8 cellular contexts compared by ENCODE assay signal in the genomic region with DNA sequence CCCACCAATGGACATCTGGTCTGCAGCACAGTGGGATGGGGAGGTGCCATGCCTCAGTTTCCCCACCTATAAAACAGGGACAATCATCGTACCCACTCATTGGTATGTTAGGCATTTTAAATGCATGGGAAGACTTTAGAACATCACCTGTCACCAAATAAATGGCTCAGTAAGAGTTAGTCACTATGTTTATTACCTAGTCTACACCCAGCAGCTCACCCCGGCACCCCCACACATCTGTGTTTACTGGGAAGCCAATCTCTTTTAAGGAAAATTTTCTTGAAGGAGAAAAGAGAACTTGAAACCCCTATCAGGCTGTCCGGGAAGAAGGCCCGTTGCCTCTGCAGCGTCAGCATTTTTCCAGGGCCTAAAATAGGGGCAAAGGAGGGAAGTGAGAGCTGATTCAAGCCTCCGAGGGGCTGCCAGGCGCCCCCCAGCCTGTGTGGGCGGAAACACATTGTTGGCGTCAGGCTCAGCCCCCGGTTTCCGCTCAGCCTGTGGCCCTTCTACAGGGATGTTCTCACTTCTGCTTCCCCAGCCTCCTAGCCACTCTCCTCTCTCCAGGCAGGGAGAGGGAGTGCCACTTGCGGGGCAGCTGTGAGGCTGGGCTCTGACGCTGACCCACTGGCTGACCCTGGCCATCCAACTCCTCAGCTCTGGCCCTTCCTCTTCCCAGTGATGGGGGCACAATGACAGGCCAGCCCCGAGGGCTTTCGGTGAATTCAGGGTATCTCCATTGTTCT. TPM values are rescaled to one million over a fixed set of nuclear protein-coding genes. Genes with fewer than 3 reads are reported as not detected.
DNase-seq lines count a peak whose midpoint lies in the region; ATAC-seq and TF ChIP-seq lines count a peak whose summit lies in the region.

No MANE protein-coding gene starts in this region.

- H3K9me3 ChIP-seq in OCI-LY7 (ENCODE audit: low read length) = no peaks in the 10 kb centered on the region
- H3K9me3 ChIP-seq in heart right ventricle = no peaks in the 10 kb centered on the region
- H3K9me3 ChIP-seq in spleen = no peaks in the 10 kb centered on the region
- H3K9me3 ChIP-seq in H9 (ENCODE audit: control insufficient read depth, low read depth, low read length) = no peaks in the 10 kb centered on the region
- no peaks in the 10 kb centered on the region for H3K9me3 ChIP-seq in BE2C

- no peak overlapping the region for H4K91ac ChIP-seq in H9 (ENCODE audit: insufficient read length, low read depth, low read length)

- H3K79me1 ChIP-seq in H9 (ENCODE audit: insufficient read depth, low read depth, low read length, poor library complexity, severe bottlenecking) = no peaks in the 10 kb centered on the region

- no peak overlapping the region for H3K56ac ChIP-seq in H9 (ENCODE audit: insufficient read length, low read depth, low read length)

- no peaks in the 10 kb centered on the region for H3K79me2 ChIP-seq in OCI-LY7 (ENCODE audit: insufficient read depth, low read depth, low read length)
- H3K79me2 ChIP-seq in H9 (ENCODE audit: insufficient read depth, low read length) = no peaks in the 10 kb centered on the region

- TF ChIP-seq CTCF in OCI-LY7 (conservative IDR thresholded peaks at IDR 0.05; ENCODE audit: low read length) (no peak), heart right ventricle (IDR thresholded peaks at IDR 0.05) (no peak), spleen (IDR thresholded peaks at IDR 0.05 in 8 of 11, conservative IDR thresholded peaks at IDR 0.05 in 3 of 11) (no peak), H9 (conservative IDR thresholded peaks at IDR 0.05) (no peak), BE2C (IDR thresholded peaks at IDR 0.05; ENCODE audit: low read depth, low read length) (no peak)

- peaks cover 5% of the 10 kb centered on the region for H3K27me3 Mint-ChIP-seq in H9 (ENCODE audit: low read depth)

- no peak overlapping the region for H3K14ac ChIP-seq in H9 (ENCODE audit: insufficient read depth, low read length)

- H3K4me1 ChIP-seq in OCI-LY7 (ENCODE audit: insufficient read depth, low read length, poor library complexity, severe bottlenecking) (peaks cover 12% of the 10 kb centered on the region), heart right ventricle (peaks cover 0 to 31% (median 10%) of the 10 kb centered on the region in 9 donors), spleen (peaks cover 13 to 33% (median 20%) of the 10 kb centered on the region in 6 donors), H9 (ENCODE audit: insufficient read depth, low read length) (no peaks in the 10 kb centered on the region), BE2C (no peaks in the 10 kb centered on the region)

- no peaks in the 10 kb centered on the region for H3K9me3 Mint-ChIP-seq in H9

- no peak overlapping the region for H2BK15ac ChIP-seq in H9 (ENCODE audit: low read depth, low read length)

- H2AFZ ChIP-seq in OCI-LY7 (ENCODE audit: low read length) (no peak overlapping the region), H9 (ENCODE audit: low read length) (no peak overlapping the region)

- no peak overlapping the region for H3K4me3 ChIP-seq in OCI-LY7 (ENCODE audit: low read depth, low read length, poor library complexity, severe bottlenecking)
- H3K4me3 ChIP-seq in heart right ventricle = peak overlapping the region in 3 of 10 donors; percentile 15 to 60 (median 28)
- peak overlapping the region in 4 of 8 donors; percentile 14 to 68 (median 34) for H3K4me3 ChIP-seq in spleen
- H3K4me3 ChIP-seq in BE2C (ENCODE audit: low read depth, low read length) = no peak overlapping the region

- H4K20me1 ChIP-seq in OCI-LY7 (ENCODE audit: insufficient read depth, low read length) = no peaks in the 10 kb centered on the region
- H4K20me1 ChIP-seq in H9 (ENCODE audit: control insufficient read depth, insufficient read depth, insufficient read length) = no peaks in the 10 kb centered on the region

- no peaks in the 10 kb centered on the region for H3K23me2 ChIP-seq in H9 (ENCODE audit: insufficient read length, low read depth, low read length, poor library complexity, severe bottlenecking)

- H3K27me3 ChIP-seq in heart right ventricle = no peaks in the 10 kb centered on the region
- H3K27me3 ChIP-seq in spleen (replicated peaks in 1 of 7) = peaks cover 0 to 4% (median 0%) of the 10 kb centered on the region in 7 donors
- H3K27me3 ChIP-seq in H9 (ENCODE audit: insufficient read depth, low read length) = no peaks in the 10 kb centered on the region
- peaks cover 4% of the 10 kb centered on the region; the same call in 1 of the 2 replicates for H3K27me3 ChIP-seq in BE2C

- H2BK5ac ChIP-seq in H9 (ENCODE audit: insufficient read length, low read length) = no peak overlapping the region

- peaks cover 14 to 25% of the 10 kb centered on the region in 2 experiments for H3K4me1 Mint-ChIP-seq in H9

- H3T11ph ChIP-seq in H9 (ENCODE audit: low read length) = no peak overlapping the region

- intact Hi-C loops in OCI-LY7 (cut with micrococcal nuclease; ENCODE audit: unreplicated experiment) = no loop called here
- intact Hi-C loops in heart right ventricle (cut with DNase I) = no loop called here
- intact Hi-C loops in spleen (cut with DNase I; ENCODE audit: low total_unique reads) = no loop called here

- H2BK120ac ChIP-seq in H9 (ENCODE audit: low read depth, low read length, poor library complexity, severe bottlenecking) = no peak overlapping the region

- no peak overlapping the region for H3K23ac ChIP-seq in H9 (ENCODE audit: insufficient read length, low read depth, low read length)

- no peak overlapping the region for H3K4ac ChIP-seq in H9 (ENCODE audit: low read depth, low read length)

- no peak overlapping the region for H3K27ac Mint-ChIP-seq in H9

- no peak overlapping the region for H4K8ac ChIP-seq in H9 (replicated peaks; ENCODE audit: insufficient read length, low read depth, low read length)

- peak overlapping the region; percentile 48 for H3K4me2 ChIP-seq in OCI-LY7 (ENCODE audit: low read length)
- H3K4me2 ChIP-seq in H9 (ENCODE audit: insufficient read depth, insufficient read length, low read length) = no peak overlapping the region

- no peak overlapping the region for H4K5ac ChIP-seq in H9 (ENCODE audit: insufficient read length, low read depth, low read length)

- no peak overlapping the region for H3K18ac ChIP-seq in H9 (ENCODE audit: insufficient read length, low read depth, low read length)

- no TSS peak for BruUV-seq in OCI-LY7 (replicated peaks; lab: Mats Ljungman, UMichigan)

- no peak overlapping the region for H2BK20ac ChIP-seq in H9 (ENCODE audit: low read depth, low read length, poor library complexity, severe bottlenecking)

- CTCF ChIA-PET in OCI-LY7 (lab: Charles Lee; ENCODE audit: unreplicated experiment) = no interaction called here

- no peak overlapping the region for H3K27ac ChIP-seq in OCI-LY7 (ENCODE audit: low read depth, low read length, poor library complexity, severe bottlenecking)
- peak overlapping the region in 5 of 10 donors; percentile 13 to 79 (median 40) for H3K27ac ChIP-seq in heart right ventricle
- H3K27ac ChIP-seq in spleen = peak overlapping the region in 6 of 8 donors; percentile 24 to 73 (median 53)
- no peak overlapping the region for H3K27ac ChIP-seq in H9 (ENCODE audit: insufficient read length, low read depth, low read length)

- DNase-seq in OCI-LY7 (ENCODE audit: low spot score) = peak; percentile 31
- peak; percentile 57 to 72 for DNase-seq in heart right ventricle
- DNase-seq in spleen = peak; percentile 88
- no peak for DNase-seq in H9
- no peak for DNase-seq in BE2C
- no peak for DNase-seq in NCI-H774 (lab: John Stamatoyannopoulos, UW)

- POLR2A ChIA-PET in OCI-LY7 (lab: Charles Lee) = no interaction called here

- H2AK5ac ChIP-seq in H9 (ENCODE audit: insufficient read length, low read length) = no peak overlapping the region

- no peak overlapping the region for H3K4me3 Mint-ChIP-seq in H9

- no peaks in the 10 kb centered on the region for H3K9me2 ChIP-seq in OCI-LY7 (ENCODE audit: insufficient read depth, low read length)

- H3K36me3 Mint-ChIP-seq in H9 (ENCODE audit: insufficient read depth in 1 of 3, low read depth in 3 of 3) = no peaks in the 10 kb centered on the region

- no peak overlapping the region for H2BK12ac ChIP-seq in H9 (ENCODE audit: insufficient read length, low read depth, low read length)

- H3K9ac ChIP-seq in H9 (ENCODE audit: extremely low read depth, insufficient read length, low read length) = no peak overlapping the region

- H3K36me3 ChIP-seq in OCI-LY7 (ENCODE audit: insufficient read depth, low read length) (no peaks in the 10 kb centered on the region), heart right ventricle (peaks cover 0 to 46% (median 0%) of the 10 kb centered on the region in 9 donors), spleen (peaks cover 0 to 42% (median 0%) of the 10 kb centered on the region in 6 donors), BE2C (no peaks in the 10 kb centered on the region)

- peak in 1 of 3 donors; percentile 12 for TF ChIP-seq POLR2A in spleen (IDR thresholded peaks at IDR 0.05)

- ATAC-seq in GM18498 (IDR thresholded peaks at IDR 0.05; ENCODE audit: unreplicated experiment) = peak; percentile 86
- ATAC-seq in HG02623 (IDR thresholded peaks at IDR 0.05; ENCODE audit: unreplicated experiment) = peak; percentile 89
- peak; percentile 72 to 89 (median 82) for ATAC-seq in heart right ventricle

- 34 to 44% methylated on average over 15 of the region's 15 CpGs for WGBS in heart right ventricle, 2 donors
- WGBS in spleen, 5 donors = 5 to 9% (median 7%) methylated on average over 15 of the region's 15 CpGs
- WGBS in H9 (ENCODE audit: extremely low coverage, insufficient read length, low lambda C conversion rate) = no CpG with 5 or more reads among the region's 15 CpGs

RNA-seq across cellular contexts. Expression of a gene that starts 4.6 kb away (rescaled TPM):
- total RNA-seq in OCI-LY7 (2014; rRNA removed; shearing (Covaris generic)) = not detected in 2 replicates
- total RNA-seq in OCI-LY7 (2022) (not detected in 2 replicates), heart right ventricle (10 to 100 TPM in 7 of 10 donors, 1 to 10 TPM in 3; 6.8 to 83.9 (median 11.2) TPM), spleen (100 to 1,000 TPM; 285 to 429 (median 312) TPM), H9 (2021) (0.13 TPM in 1 of 2 replicates, not detected in the other)
- polyA plus RNA-seq in heart right ventricle (1 to 10 TPM; 4.8 to 6.4 TPM), spleen (10 to 100 TPM; 23.1 to 30.1 (median 28.2) TPM)
- 0.69 TPM for polyA plus RNA-seq in BE2C (2012; ENCODE audit: insufficient read depth, insufficient read length, low read depth)

Comparison
In these comparisons a context has a peak if more than half of its experiments do, and no peak if none do; other contexts are left out.
1. DNase-seq: peak in OCI-LY7 (single experiment), heart right ventricle (2 of 2) and spleen (single experiment); none in H9 (single experiment), BE2C (single experiment) and NCI-H774 (single experiment).
2. H3K27ac ChIP-seq: peak in spleen (6 of 8); none in OCI-LY7 (single experiment) and H9 (single experiment).
3. Peak in every context shown above with its lines, with median percentiles within 50 percentile points of each other: ATAC-seq.